1 cellular context compared by ENCODE assay signal in the genomic region with DNA sequence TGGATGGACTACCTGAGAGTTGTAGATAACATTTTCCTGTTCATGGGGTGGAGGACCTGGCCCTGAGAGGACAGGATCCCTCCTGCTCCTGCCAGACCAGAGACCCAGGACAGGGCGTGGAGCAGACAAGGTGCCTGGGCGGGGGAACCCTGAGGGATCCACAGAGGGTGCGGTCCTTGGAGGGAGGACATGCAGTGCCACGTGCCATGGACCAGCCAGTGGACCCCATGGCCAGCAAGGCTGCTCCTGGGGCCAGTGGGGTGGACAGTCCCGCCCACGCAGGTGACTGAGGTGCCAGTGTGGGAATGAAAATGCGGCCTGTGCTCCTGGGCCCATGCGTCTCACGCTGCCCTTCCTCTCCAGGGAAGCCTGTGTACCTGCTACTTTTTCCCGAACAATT.
TF ChIP-seq lines count a peak whose summit lies in the region.

No MANE protein-coding gene starts in this region.

TF ChIP-seq in H1, 55 proteins besides CTCF, POLR2A, EP300 and RAD21:
- TF ChIP-seq GTF2F1 (IDR thresholded peaks at IDR 0.05; ENCODE audit: borderline replicate concordance, low read depth, low read length) (no peak), SUZ12 (IDR thresholded peaks at IDR 0.05; ENCODE audit: low read length) (no peak), GABPA (IDR thresholded peaks at IDR 0.05; ENCODE audit: borderline replicate concordance, insufficient read depth, low read length) (no peak), SP2 (IDR thresholded peaks at IDR 0.05; ENCODE audit: low read length) (no peak), YY1 (IDR thresholded peaks at IDR 0.05; ENCODE audit: low read depth, low read length) (no peak), NRF1 (IDR thresholded peaks at IDR 0.05; ENCODE audit: low read depth, low read length) (no peak), SIRT6 (IDR thresholded peaks at IDR 0.05; ENCODE audit: low read length) (no peak), CREB1 (IDR thresholded peaks at IDR 0.05) (no peak), HDAC2 (IDR thresholded peaks at IDR 0.05; ENCODE audit: borderline replicate concordance in 1 of 2, low read depth in 2 of 2, low read length in 2 of 2) (no peak), BRCA1 (IDR thresholded peaks at IDR 0.05; ENCODE audit: low read depth, low read length) (no peak), TBP (IDR thresholded peaks at IDR 0.05; ENCODE audit: low read depth, low read length) (no peak), NANOG (IDR thresholded peaks at IDR 0.05; ENCODE audit: insufficient read depth, low read depth, low read length, poor library complexity, severe bottlenecking) (no peak), POU5F1 (IDR thresholded peaks at IDR 0.05; ENCODE audit: low read depth, low read length) (no peak)
